In the genomic region with DNA sequence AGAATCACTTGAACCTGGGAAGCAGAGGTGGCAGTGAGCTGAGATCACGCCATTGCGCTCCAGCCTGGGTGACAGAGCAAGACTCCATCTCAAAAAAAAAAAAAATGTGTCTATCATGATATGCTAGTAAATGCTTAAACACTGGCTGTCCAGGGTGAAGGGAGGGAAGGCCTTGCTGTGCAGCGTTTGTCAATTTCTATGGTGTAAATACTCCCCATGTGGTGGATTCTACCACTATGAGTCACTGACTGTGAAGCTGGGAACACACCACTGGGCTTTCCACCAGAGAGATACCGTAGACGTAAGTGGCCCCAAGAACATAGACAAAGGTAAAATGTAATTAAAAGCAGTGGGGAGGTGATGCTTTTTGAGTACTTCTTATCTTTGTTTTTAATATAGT, we compare ENCODE assay signal across 22 cellular contexts. TPM values are rescaled to one million over a fixed set of nuclear protein-coding genes. Genes with fewer than 3 reads are reported as not detected.
DNase-seq lines count a peak whose midpoint lies in the region; TF ChIP-seq lines count a peak whose summit lies in the region.
"Had no signal": no experiment of that assay in that cellular context is flagged by ENCODE, and none has a peak within 500 bp of the region (broad histone marks: within the 10 kb centered on the region; RNA-seq: fewer than 3 reads in every experiment).

No MANE protein-coding gene starts in this region.

- no peaks in the 10 kb centered on the region for H3K36me3 Mint-ChIP-seq in MCF 10A (ENCODE audit: insufficient read depth, unreplicated experiment)
- H3K36me3 Mint-ChIP-seq in endothelial cell (ENCODE audit: low read depth, unreplicated experiment): no peaks in the 10 kb centered on the region

- dilution Hi-C loops in mammary epithelial cell (cut with HindIII; ENCODE audit: low sequenced_read_pairs): no loop called here

- H3K27me3 Mint-ChIP-seq in MCF 10A (ENCODE audit: insufficient read depth, unreplicated experiment) (no peaks in the 10 kb centered on the region), endothelial cell (ENCODE audit: unreplicated experiment) (no peaks in the 10 kb centered on the region)
- H3K27me3 Mint-ChIP-seq: CD4-positive, alpha-beta T cell had no signal

- H3K27ac ChIP-seq in mammary epithelial cell (ENCODE audit: insufficient read depth, low read depth, low read length) (no peak overlapping the region), brain microvascular endothelial cell (no peak overlapping the region)
- H3K27ac ChIP-seq: 22Rv1, BLaER1, SJCRH30 had no signal

- no peaks in the 10 kb centered on the region for H3K79me2 ChIP-seq in mammary epithelial cell (ENCODE audit: insufficient read depth, low read length)

- H3K36me3 ChIP-seq in mammary epithelial cell (ENCODE audit: insufficient read depth, low read length) (no peaks in the 10 kb centered on the region), brain microvascular endothelial cell (replicated peaks) (no peaks in the 10 kb centered on the region)
- H3K36me3 ChIP-seq: SJCRH30 had no signal

- intact Hi-C loops in mammary epithelial cell (cut with micrococcal nuclease) (no loop called here), MCF 10A (cut with micrococcal nuclease) (no loop called here)

- WGBS in mammary epithelial cell (ENCODE audit: low coverage, missing lambda C conversion rate): 89% methylated on average over 3 of the region's 5 CpGs

- DNase-seq in DMS 273 (lab: John Stamatoyannopoulos, UW; ENCODE audit: unreplicated experiment): peak; percentile 8
- DNase-seq in DMS 273 treated with DMSO at 0.1 percent for 48 hours (lab: John Stamatoyannopoulos, UW): no peak
- DNase-seq in mammary epithelial cell: peak; percentile 1
- no peak for DNase-seq in MCF 10A (ENCODE audit: unreplicated experiment)
- peak; percentile 1 for DNase-seq in brain microvascular endothelial cell
- DNase-seq in endothelial cell (ENCODE audit: low spot score): no peak
- no peak for DNase-seq in DMS114 treated with DMSO at 0.1 percent for 48 hours (lab: John Stamatoyannopoulos, UW; ENCODE audit: unreplicated experiment)
- no peak for DNase-seq in activated effector memory CD4-positive, alpha-beta T cell treated with Interleukin-2 at 50 U/mL for 16 hours
- DNase-seq: ACHN; CD4-positive, alpha-beta T cell; COR-L47; DMS153; EL; IMR-90; NCI-H1092; NCI-H1436; NCI-H187 treated with DMSO at 0.1 percent for 48 hours; NCI-H2107; OCI-M1; SJCRH30 had no signal

- H3K9me3 Mint-ChIP-seq in MCF 10A (ENCODE audit: unreplicated experiment) (no peaks in the 10 kb centered on the region), endothelial cell (ENCODE audit: unreplicated experiment) (no peaks in the 10 kb centered on the region)
- H3K9me3 Mint-ChIP-seq: CD4-positive, alpha-beta T cell had no signal

- CTCF ChIA-PET in mammary epithelial cell (lab: Charles Lee; ENCODE audit: low non-redundant PET) (no interaction called here), MCF 10A (lab: Yijun Ruan, JAX) (no interaction called here)

- H3K4me3 ChIP-seq in mammary epithelial cell (replicated peaks in 1 of 3; ENCODE audit: insufficient read depth in 1 of 3, low read depth in 2 of 3, low read length in 3 of 3): no peak overlapping the region
- H3K4me3 ChIP-seq in brain microvascular endothelial cell (ENCODE audit: low read depth, low read length): no peak overlapping the region
- H3K4me3 ChIP-seq: BLaER1, SJCRH30 had no signal

- POLR2A ChIA-PET in MCF 10A (lab: Yijun Ruan, JAX): no interaction called here

- H3K4me1 Mint-ChIP-seq in MCF 10A (ENCODE audit: insufficient read depth, unreplicated experiment) (no peaks in the 10 kb centered on the region), endothelial cell (ENCODE audit: unreplicated experiment) (no peaks in the 10 kb centered on the region)

- no peak overlapping the region for H2AFZ ChIP-seq in mammary epithelial cell (ENCODE audit: low read depth, low read length)

- no peaks in the 10 kb centered on the region for H3K4me1 ChIP-seq in mammary epithelial cell (ENCODE audit: insufficient read depth, low read length)
- H3K4me1 ChIP-seq: BLaER1, SJCRH30 had no signal

- no peaks in the 10 kb centered on the region for H3K9me3 ChIP-seq in mammary epithelial cell (replicated peaks; ENCODE audit: insufficient read depth, low read length)
- H3K9me3 ChIP-seq: BLaER1, SJCRH30 had no signal

- TF ChIP-seq CTCF in mammary epithelial cell (conservative IDR thresholded peaks at IDR 0.05 in 1 of 2, IDR thresholded peaks at IDR 0.05 in 1 of 2; ENCODE audit: extremely low read depth in 1 of 2, insufficient read depth in 1 of 2, low read depth in 1 of 2, low read length in 2 of 2): no peak
- TF ChIP-seq CTCF in MCF 10A (IDR thresholded peaks at IDR 0.05; ENCODE audit: unreplicated experiment): no peak
- TF ChIP-seq CTCF in brain microvascular endothelial cell (IDR thresholded peaks at IDR 0.05; ENCODE audit: low read depth, low read length, missing control alignments): no peak
- no peak for TF ChIP-seq CTCF in endothelial cell (IDR thresholded peaks at IDR 0.05; ENCODE audit: unreplicated experiment)

- H3K27me3 ChIP-seq in mammary epithelial cell (ENCODE audit: insufficient read depth, low read length) (peaks cover 6% of the 10 kb centered on the region), brain microvascular endothelial cell (replicated peaks) (no peaks in the 10 kb centered on the region)
- H3K27me3 ChIP-seq: BLaER1, SJCRH30 had no signal

- no peak overlapping the region for H3K4me3 Mint-ChIP-seq in MCF 10A (ENCODE audit: unreplicated experiment)
- H3K4me3 Mint-ChIP-seq in endothelial cell (ENCODE audit: unreplicated experiment): no peak overlapping the region
- H3K4me3 Mint-ChIP-seq: CD4-positive, alpha-beta T cell had no signal

- BruUV-seq in mammary epithelial cell (replicated peaks; lab: Mats Ljungman, UMichigan) (no TSS peak), MCF 10A (replicated peaks; lab: Mats Ljungman, UMichigan) (no TSS peak)

- H3K4me2 ChIP-seq in mammary epithelial cell (ENCODE audit: insufficient read depth, low read depth, low read length): no peak overlapping the region
- H3K4me2 ChIP-seq: BLaER1 had no signal

- H3K27ac Mint-ChIP-seq in MCF 10A (ENCODE audit: low read depth, unreplicated experiment) (no peak overlapping the region), endothelial cell (ENCODE audit: unreplicated experiment) (no peak overlapping the region)
- H3K27ac Mint-ChIP-seq: CD4-positive, alpha-beta T cell had no signal

- no peak overlapping the region for H3K9ac ChIP-seq in mammary epithelial cell (ENCODE audit: insufficient read depth, low read length)
- H3K9ac ChIP-seq: BLaER1 had no signal

- H4K20me1 ChIP-seq in mammary epithelial cell (ENCODE audit: insufficient read depth, low read length): no peaks in the 10 kb centered on the region
- H4K20me1 ChIP-seq: BLaER1 had no signal

- in situ Hi-C loops in mammary epithelial cell (cut with MboI; ENCODE audit: low sequenced_read_pairs in 2 of 2) (no loop called here), brain microvascular endothelial cell (cut with HindIII; ENCODE audit: low pct_ligation_motif_present, low sequenced_read_pairs) (no loop called here)

RNA-seq across cellular contexts. Expression of gene LEF1, which starts 51.3 kb away (rescaled TPM):
- total RNA-seq in mammary epithelial cell (1 to 10 TPM in 1 of 2 donors, under 1 TPM in 1; 0.67 to 4.0 TPM), MCF 10A (2022) (2.0 and 3.0 TPM in 2 replicates), endothelial cell (ENCODE audit: unreplicated experiment) (15.9 TPM)
- polyA plus RNA-seq in mammary epithelial cell: 0.53 TPM
- 11.4 TPM for polyA minus RNA-seq in mammary epithelial cell

Comparison
In these comparisons a context has a peak if more than half of its experiments do, and no peak if none do; other contexts are left out.
1. DNase-seq: peak in DMS 273 (single experiment), mammary epithelial cell (single experiment) and brain microvascular endothelial cell (single experiment); none in DMS 273 treated with DMSO at 0.1 percent for 48 hours (single experiment), MCF 10A (single experiment), endothelial cell (single experiment), DMS114 treated with DMSO at 0.1 percent for 48 hours (single experiment) and activated effector memory CD4-positive, alpha-beta T cell treated with Interleukin-2 at 50 U/mL for 16 hours (single experiment).